Comparison of ENCODE assay signal across 8 cellular contexts in the genomic region with DNA sequence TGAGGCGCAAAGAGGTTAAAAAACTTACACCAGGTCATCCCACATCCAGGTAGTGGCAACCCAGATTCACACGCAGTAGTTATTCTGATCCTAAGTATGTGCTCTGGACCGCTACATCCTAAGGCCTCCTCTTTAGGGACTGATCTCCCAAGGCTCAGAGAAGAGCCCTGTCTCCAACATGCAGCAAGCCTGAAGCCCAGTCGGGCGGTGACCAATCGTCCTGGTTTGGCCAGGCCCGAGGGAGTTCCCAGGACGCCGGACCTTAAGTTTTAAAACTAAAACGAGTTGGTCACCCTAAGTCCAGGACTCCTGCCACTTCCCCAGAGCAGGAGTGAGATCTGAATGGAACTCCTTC. TPM values are rescaled to one million over a fixed set of nuclear protein-coding genes. Genes with fewer than 3 reads are reported as not detected.
DNase-seq lines count a peak whose midpoint lies in the region; ATAC-seq and TF ChIP-seq lines count a peak whose summit lies in the region.

No MANE protein-coding gene starts in this region.

- H3K4me2 ChIP-seq in mammary epithelial cell (ENCODE audit: insufficient read depth, low read depth, low read length), result peak overlapping the region; percentile 79

- TSS peak; percentile 69 for BruUV-seq in mammary epithelial cell (replicated peaks; lab: Mats Ljungman, UMichigan)

- dilution Hi-C loops in mammary epithelial cell (cut with HindIII; ENCODE audit: low sequenced_read_pairs), result loop anchor here (5.0 kb wide), 1 partner anchor 43 kb away; no protein-coding TSS in a partner anchor

- H3K9ac ChIP-seq in mammary epithelial cell (ENCODE audit: insufficient read depth, low read length), result peak overlapping the region; percentile 80

- H3K4me3 ChIP-seq in AG10803 (ENCODE audit: low read length) (peak overlapping the region; percentile 93), mammary epithelial cell (replicated peaks in 1 of 3; ENCODE audit: insufficient read depth in 1 of 3, low read depth in 2 of 3, low read length in 3 of 3) (peak overlapping the region; percentile 61 to 98 (median 96)), mucosa of descending colon (peak overlapping the region; percentile 80)

- H3K27me3 ChIP-seq in mammary epithelial cell (ENCODE audit: insufficient read depth, low read length), result no peaks in the 10 kb centered on the region

- ATAC-seq in GM19372 (IDR thresholded peaks at IDR 0.05; ENCODE audit: low read depth, unreplicated experiment), result peak; percentile 10
- peak; percentile 11 for ATAC-seq in HG03520 (IDR thresholded peaks at IDR 0.05; ENCODE audit: unreplicated experiment)
- peak; percentile 24 for ATAC-seq in mucosa of descending colon

- CTCF ChIA-PET in mammary epithelial cell (lab: Charles Lee; ENCODE audit: low non-redundant PET), result no interaction called here

- H3K36me3 ChIP-seq in mammary epithelial cell (ENCODE audit: insufficient read depth, low read length) (peaks cover 8% of the 10 kb centered on the region), mucosa of descending colon (ENCODE audit: low read depth) (no peaks in the 10 kb centered on the region)

- DNase-seq in AG10803 (ENCODE audit: low read depth), result peak; percentile 13
- DNase-seq in mammary epithelial cell, result no peak
- DNase-seq in mucosa of descending colon, result no peak
- no peak for DNase-seq in activated gamma-delta T cell (lab: John Stamatoyannopoulos, UW)
- DNase-seq in NCI-H524 (lab: John Stamatoyannopoulos, UW), result no peak
- no peak for DNase-seq in stimulated activated CD4-positive, alpha-beta T cell treated with anti-CD3 and anti-CD28 coated beads, Interleukin-4, amount 100 ng/mL, for 24 hours

- intact Hi-C loops in mammary epithelial cell (cut with micrococcal nuclease) (no loop called here), mucosa of descending colon (cut with DNase I, micrococcal nuclease) (no loop called here)

- in situ Hi-C loops in mammary epithelial cell (cut with MboI; ENCODE audit: low sequenced_read_pairs in 2 of 2), result no loop called here

- WGBS in mammary epithelial cell (ENCODE audit: low coverage, missing lambda C conversion rate), result 11% methylated on average over 4 of the region's 10 CpGs

- no peaks in the 10 kb centered on the region for H4K20me1 ChIP-seq in mammary epithelial cell (ENCODE audit: insufficient read depth, low read length)

- TF ChIP-seq CTCF in AG10803 (conservative IDR thresholded peaks at IDR 0.05; ENCODE audit: low read length) (no peak), mammary epithelial cell (conservative IDR thresholded peaks at IDR 0.05 in 1 of 2, IDR thresholded peaks at IDR 0.05 in 1 of 2; ENCODE audit: extremely low read depth in 1 of 2, insufficient read depth in 1 of 2, low read depth in 1 of 2, low read length in 2 of 2) (no peak), mucosa of descending colon (IDR thresholded peaks at IDR 0.05) (no peak)

- H2AFZ ChIP-seq in mammary epithelial cell (ENCODE audit: low read depth, low read length), result peak overlapping the region; percentile 83

- H3K9me3 ChIP-seq in mammary epithelial cell (replicated peaks; ENCODE audit: insufficient read depth, low read length), result no peaks in the 10 kb centered on the region
- no peaks in the 10 kb centered on the region for H3K9me3 ChIP-seq in mucosa of descending colon

- peaks cover 15% of the 10 kb centered on the region for H3K4me1 ChIP-seq in mammary epithelial cell (ENCODE audit: insufficient read depth, low read length)
- peaks cover 15% of the 10 kb centered on the region for H3K4me1 ChIP-seq in mucosa of descending colon (ENCODE audit: low read depth)

- H3K79me2 ChIP-seq in mammary epithelial cell (ENCODE audit: insufficient read depth, low read length), result peaks cover 91% of the 10 kb centered on the region

- peak overlapping the region; percentile 43 for H3K27ac ChIP-seq in mammary epithelial cell (ENCODE audit: insufficient read depth, low read depth, low read length)

RNA-seq across cellular contexts. Expression of a gene that starts 0.4 kb away (rescaled TPM):
- 10 to 100 TPM in 1 of 2 donors, 1 to 10 TPM in 1; 6.3 to 36.3 TPM for total RNA-seq in mammary epithelial cell
- polyA plus RNA-seq in mammary epithelial cell, result 16.1 TPM
- 35.0 TPM for polyA minus RNA-seq in mammary epithelial cell
- total RNA-seq in mucosa of descending colon, result 10 to 100 TPM in 1 of 3 donors, 1 to 10 TPM in 2; 5.2 to 12.9 (median 8.2) TPM

RNA-seq across cellular contexts. Expression of a gene that starts 0.5 kb away (rescaled TPM):
- total RNA-seq in mammary epithelial cell, result 1 to 10 TPM; 4.7 to 8.6 TPM
- 1.9 TPM for polyA plus RNA-seq in mammary epithelial cell
- polyA minus RNA-seq in mammary epithelial cell, result not detected
- total RNA-seq in mucosa of descending colon, result 1 to 10 TPM; 3.5 to 8.9 (median 8.4) TPM

RNA-seq across cellular contexts. Expression of a gene that starts 41.5 kb away (rescaled TPM):
- total RNA-seq in mammary epithelial cell (10 to 100 TPM; 20.3 to 28.8 TPM), mucosa of descending colon (10 to 100 TPM; 14.9 to 20.7 (median 19.6) TPM)
- polyA plus RNA-seq in mammary epithelial cell, result 18.3 TPM
- 10.5 TPM for polyA minus RNA-seq in mammary epithelial cell
